1 cellular context compared by ENCODE assay signal in the genomic region with DNA sequence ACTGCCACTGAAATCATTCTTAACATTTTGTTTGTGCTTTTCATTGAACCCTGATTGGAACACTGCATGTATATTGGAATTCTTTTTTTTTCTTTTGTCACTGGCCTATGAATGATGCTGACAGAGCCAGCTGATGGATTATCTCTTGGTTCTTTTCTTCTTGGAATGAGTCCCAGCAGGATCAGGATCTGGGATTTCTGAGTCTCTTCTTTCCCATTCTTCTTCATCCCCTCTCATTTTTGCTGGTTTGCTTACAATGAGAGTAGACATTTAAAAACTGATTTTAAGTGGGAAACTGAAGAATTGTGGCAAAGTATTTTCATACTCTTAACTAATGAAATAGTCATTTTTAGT.
TF ChIP-seq lines count a peak whose summit lies in the region.

No MANE protein-coding gene starts in this region.

TF ChIP-seq in GM23338, 12 proteins besides CTCF, POLR2A, EP300 and RAD21 (continued from another document):
- no peak for TF ChIP-seq EZH2phosphoT487 (IDR thresholded peaks at IDR 0.05; ENCODE audit: unreplicated experiment)
- TF ChIP-seq EZH2 (IDR thresholded peaks at IDR 0.05; ENCODE audit: low read depth, unreplicated experiment): no peak
- TF ChIP-seq, protein P1, sequence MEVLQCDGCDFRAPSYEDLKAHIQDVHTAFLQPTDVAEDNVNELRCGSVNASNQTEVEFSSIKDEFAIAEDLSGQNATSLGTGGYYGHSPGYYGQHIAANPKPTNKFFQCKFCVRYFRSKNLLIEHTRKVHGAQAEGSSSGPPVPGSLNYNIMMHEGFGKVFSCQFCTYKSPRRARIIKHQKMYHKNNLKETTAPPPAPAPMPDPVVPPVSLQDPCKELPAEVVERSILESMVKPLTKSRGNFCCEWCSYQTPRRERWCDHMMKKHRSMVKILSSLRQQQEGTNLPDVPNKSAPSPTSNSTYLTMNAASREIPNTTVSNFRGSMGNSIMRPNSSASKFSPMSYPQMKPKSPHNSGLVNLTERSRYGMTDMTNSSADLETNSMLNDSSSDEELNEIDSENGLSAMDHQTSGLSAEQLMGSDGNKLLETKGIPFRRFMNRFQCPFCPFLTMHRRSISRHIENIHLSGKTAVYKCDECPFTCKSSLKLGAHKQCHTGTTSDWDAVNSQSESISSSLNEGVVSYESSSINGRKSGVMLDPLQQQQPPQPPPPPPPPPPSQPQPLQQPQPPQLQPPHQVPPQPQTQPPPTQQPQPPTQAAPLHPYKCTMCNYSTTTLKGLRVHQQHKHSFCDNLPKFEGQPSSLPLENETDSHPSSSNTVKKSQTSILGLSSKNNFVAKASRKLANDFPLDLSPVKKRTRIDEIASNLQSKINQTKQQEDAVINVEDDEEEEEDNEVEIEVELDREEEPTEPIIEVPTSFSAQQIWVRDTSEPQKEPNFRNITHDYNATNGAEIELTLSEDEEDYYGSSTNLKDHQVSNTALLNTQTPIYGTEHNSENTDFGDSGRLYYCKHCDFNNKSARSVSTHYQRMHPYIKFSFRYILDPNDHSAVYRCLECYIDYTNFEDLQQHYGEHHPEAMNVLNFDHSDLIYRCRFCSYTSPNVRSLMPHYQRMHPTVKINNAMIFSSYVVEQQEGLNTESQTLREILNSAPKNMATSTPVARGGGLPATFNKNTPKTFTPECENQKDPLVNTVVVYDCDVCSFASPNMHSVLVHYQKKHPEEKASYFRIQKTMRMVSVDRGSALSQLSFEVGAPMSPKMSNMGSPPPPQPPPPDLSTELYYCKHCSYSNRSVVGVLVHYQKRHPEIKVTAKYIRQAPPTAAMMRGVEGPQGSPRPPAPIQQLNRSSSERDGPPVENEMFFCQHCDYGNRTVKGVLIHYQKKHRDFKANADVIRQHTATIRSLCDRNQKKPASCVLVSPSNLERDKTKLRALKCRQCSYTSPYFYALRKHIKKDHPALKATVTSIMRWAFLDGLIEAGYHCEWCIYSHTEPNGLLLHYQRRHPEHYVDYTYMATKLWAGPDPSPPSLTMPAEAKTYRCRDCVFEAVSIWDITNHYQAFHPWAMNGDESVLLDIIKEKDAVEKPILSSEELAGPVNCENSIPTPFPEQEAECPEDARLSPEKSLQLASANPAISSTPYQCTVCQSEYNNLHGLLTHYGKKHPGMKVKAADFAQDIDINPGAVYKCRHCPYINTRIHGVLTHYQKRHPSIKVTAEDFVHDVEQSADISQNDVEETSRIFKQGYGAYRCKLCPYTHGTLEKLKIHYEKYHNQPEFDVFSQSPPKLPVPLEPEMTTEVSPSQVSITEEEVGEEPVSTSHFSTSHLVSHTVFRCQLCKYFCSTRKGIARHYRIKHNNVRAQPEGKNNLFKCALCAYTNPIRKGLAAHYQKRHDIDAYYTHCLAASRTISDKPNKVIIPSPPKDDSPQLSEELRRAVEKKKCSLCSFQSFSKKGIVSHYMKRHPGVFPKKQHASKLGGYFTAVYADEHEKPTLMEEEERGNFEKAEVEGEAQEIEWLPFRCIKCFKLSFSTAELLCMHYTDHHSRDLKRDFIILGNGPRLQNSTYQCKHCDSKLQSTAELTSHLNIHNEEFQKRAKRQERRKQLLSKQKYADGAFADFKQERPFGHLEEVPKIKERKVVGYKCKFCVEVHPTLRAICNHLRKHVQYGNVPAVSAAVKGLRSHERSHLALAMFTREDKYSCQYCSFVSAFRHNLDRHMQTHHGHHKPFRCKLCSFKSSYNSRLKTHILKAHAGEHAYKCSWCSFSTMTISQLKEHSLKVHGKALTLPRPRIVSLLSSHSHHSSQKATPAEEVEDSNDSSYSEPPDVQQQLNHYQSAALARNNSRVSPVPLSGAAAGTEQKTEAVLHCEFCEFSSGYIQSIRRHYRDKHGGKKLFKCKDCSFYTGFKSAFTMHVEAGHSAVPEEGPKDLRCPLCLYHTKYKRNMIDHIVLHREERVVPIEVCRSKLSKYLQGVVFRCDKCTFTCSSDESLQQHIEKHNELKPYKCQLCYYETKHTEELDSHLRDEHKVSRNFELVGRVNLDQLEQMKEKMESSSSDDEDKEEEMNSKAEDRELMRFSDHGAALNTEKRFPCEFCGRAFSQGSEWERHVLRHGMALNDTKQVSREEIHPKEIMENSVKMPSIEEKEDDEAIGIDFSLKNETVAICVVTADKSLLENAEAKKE (CRISPR knock-in tag; IDR thresholded peaks at IDR 0.05): no peak
